8 cellular contexts compared by ENCODE assay signal in the genomic region with DNA sequence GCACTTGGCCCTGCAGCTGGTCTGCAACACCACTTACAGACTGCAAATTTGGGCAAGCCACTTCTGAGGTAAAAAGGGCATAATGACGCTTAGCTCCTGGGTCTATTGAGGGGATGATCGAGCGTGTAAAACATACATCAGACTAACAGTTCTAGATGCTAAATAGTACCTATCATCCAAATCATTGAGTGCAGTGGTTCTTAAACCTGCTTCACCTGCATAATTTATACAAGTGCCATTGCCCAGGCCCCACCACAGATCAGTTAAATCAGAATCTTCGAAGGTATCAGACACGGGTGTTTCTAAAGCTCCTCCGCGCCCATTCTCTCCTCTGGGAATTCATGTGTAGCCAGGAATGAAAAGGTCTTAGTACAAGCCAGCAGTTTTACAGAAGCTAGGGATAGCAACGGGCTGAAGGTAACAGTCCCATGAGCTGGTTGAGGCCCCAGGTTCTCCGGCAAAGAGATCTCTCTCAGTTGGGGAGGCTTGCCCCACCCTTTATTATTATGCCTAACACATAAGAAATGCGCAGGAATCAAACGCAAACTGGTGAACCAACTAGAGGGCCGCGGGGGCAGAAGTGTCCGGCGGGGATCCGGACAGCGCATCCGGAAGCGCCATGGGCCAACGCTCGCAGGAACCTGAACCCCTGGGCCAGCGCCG. TPM values are rescaled to one million over a fixed set of nuclear protein-coding genes. Genes with fewer than 3 reads are reported as not detected.
DNase-seq lines count a peak whose midpoint lies in the region; ATAC-seq and TF ChIP-seq lines count a peak whose summit lies in the region.

No MANE protein-coding gene starts in this region.

- H3K4me3 ChIP-seq in DND-41 (ENCODE audit: low read depth in 1 of 2, low read length in 2 of 2) (peak overlapping the region; percentile 65 to 89), KMS-11 (IDR thresholded peaks at IDR 0.05; ENCODE audit: insufficient read depth, low read depth, low read length) (peak overlapping the region; percentile 65), dorsolateral prefrontal cortex (peak overlapping the region; percentile 57 to 100 (median 88))

- no peaks in the 10 kb centered on the region for H3K9me3 ChIP-seq in DND-41 (ENCODE audit: insufficient read depth, low read length, severe bottlenecking)

- H3K27ac ChIP-seq in DND-41 (ENCODE audit: low read length) (peak overlapping the region; percentile 88), KMS-11 (peak overlapping the region; percentile 28; the same call in 1 of the 2 replicates), dorsolateral prefrontal cortex (peak overlapping the region; percentile 68 to 98 (median 93))

- H3K9me3 Mint-ChIP-seq in neural crest cell, result no peaks in the 10 kb centered on the region

- H3K36me3 Mint-ChIP-seq in neural crest cell (ENCODE audit: low read depth), result no peaks in the 10 kb centered on the region

- no peaks in the 10 kb centered on the region for H3K27me3 Mint-ChIP-seq in neural crest cell (ENCODE audit: low read depth)

- H2AFZ ChIP-seq in DND-41 (ENCODE audit: low read depth, low read length), result peak overlapping the region; percentile 95
- H2AFZ ChIP-seq in KMS-11 (ENCODE audit: low read depth), result peak overlapping the region; percentile 77

- peaks cover 33% of the 10 kb centered on the region for H3K79me2 ChIP-seq in DND-41 (ENCODE audit: insufficient read depth, low read length)
- peaks cover 16% of the 10 kb centered on the region; the same call in 1 of the 2 replicates for H3K79me2 ChIP-seq in KMS-11 (ENCODE audit: insufficient read depth, low read depth)

- H3K9ac ChIP-seq in DND-41 (ENCODE audit: low read depth, low read length), result peak overlapping the region; percentile 78
- H3K9ac ChIP-seq in KMS-11, result peak overlapping the region; percentile 57

- peaks cover 23% of the 10 kb centered on the region for H3K4me1 Mint-ChIP-seq in neural crest cell

- peak overlapping the region; percentile 100 for H3K4me3 Mint-ChIP-seq in neural crest cell

- intact Hi-C loops in dorsolateral prefrontal cortex (cut with DNase I), result loop anchor here in 1 of 2 donors (2.0 kb wide), 1 partner anchor 34 kb away; a partner anchor contains a TSS

- TF ChIP-seq CTCF in DND-41 (IDR thresholded peaks at IDR 0.05; ENCODE audit: borderline replicate concordance, extremely low read depth, low read length, poor library complexity, severe bottlenecking) (no peak), KMS-11 (conservative IDR thresholded peaks at IDR 0.05; ENCODE audit: low read depth, low read length) (no peak), dorsolateral prefrontal cortex (IDR thresholded peaks at IDR 0.05 in 54 of 56, conservative IDR thresholded peaks at IDR 0.05 in 2 of 56; ENCODE audit: low read depth in 1 of 56, partially characterized antibody in 56 of 56) (no peak), neural crest cell (conservative IDR thresholded peaks at IDR 0.05) (no peak)

- ATAC-seq in DND-41 (ENCODE audit: insufficient read depth, low read depth) (peak; percentile 28), GM21526 (IDR thresholded peaks at IDR 0.05; ENCODE audit: low FRiP score, unreplicated experiment) (peak; percentile 30), GM18858 (IDR thresholded peaks at IDR 0.05; ENCODE audit: unreplicated experiment) (no peak)

- H4K20me1 ChIP-seq in DND-41 (ENCODE audit: insufficient read depth, low read length) (peaks cover 13% of the 10 kb centered on the region; the same call in 1 of the 2 replicates), KMS-11 (ENCODE audit: insufficient read depth) (no peaks in the 10 kb centered on the region)

- peak overlapping the region; percentile 81 for H3K4me2 ChIP-seq in DND-41 (ENCODE audit: insufficient read depth, low read length)
- peak overlapping the region; percentile 87 for H3K4me2 ChIP-seq in KMS-11

- H3K27ac Mint-ChIP-seq in neural crest cell (ENCODE audit: unreplicated experiment), result peak overlapping the region; percentile 98

- H3K4me1 ChIP-seq in DND-41 (ENCODE audit: insufficient read depth, low read length) (peaks cover 27% of the 10 kb centered on the region), KMS-11 (ENCODE audit: low read depth, poor library complexity, severe bottlenecking) (peaks cover 21% of the 10 kb centered on the region)

- DNase-seq in DND-41, result no peak
- peak in 1 of 10 donors; percentile 18 for DNase-seq in dorsolateral prefrontal cortex
- DNase-seq in neural crest cell (ENCODE audit: low read depth, low spot score), result no peak
- DNase-seq in amniotic stem cell (lab: John Stamatoyannopoulos, UW), result no peak
- DNase-seq in islet precursor cell, result no peak

- H3K27me3 ChIP-seq in DND-41 (ENCODE audit: insufficient read depth, low read length, poor library complexity) (no peaks in the 10 kb centered on the region), KMS-11 (ENCODE audit: insufficient read depth, low read depth) (no peaks in the 10 kb centered on the region), dorsolateral prefrontal cortex (no peaks in the 10 kb centered on the region)

- peaks cover 21% of the 10 kb centered on the region for H3K36me3 ChIP-seq in DND-41 (ENCODE audit: insufficient read depth, low read length)
- no peaks in the 10 kb centered on the region for H3K36me3 ChIP-seq in KMS-11 (ENCODE audit: insufficient read depth)

RNA-seq across cellular contexts. Expression of a gene that starts 0.7 kb away (rescaled TPM):
- total RNA-seq in dorsolateral prefrontal cortex (10 to 100 TPM; 46.9 to 93.7 (median 73.1) TPM), neural crest cell (67.9 and 75.8 TPM in 2 replicates)

RNA-seq across cellular contexts. Expression of a gene that starts 7.7 kb away (rescaled TPM):
- total RNA-seq in dorsolateral prefrontal cortex, result 10 to 100 TPM in 78 of 120 experiments, 1 to 10 TPM in 42; 5.8 to 22.7 (median 10.9) TPM
- 20.9 and 22.2 TPM in 2 replicates for total RNA-seq in neural crest cell

RNA-seq across cellular contexts. Expression of a gene that starts 10.6 kb away (rescaled TPM):
- 10 to 100 TPM; 11.2 to 51.3 (median 21.9) TPM for total RNA-seq in dorsolateral prefrontal cortex
- total RNA-seq in neural crest cell, result 0.50 and 1.5 TPM in 2 replicates

RNA-seq across cellular contexts. Expression of a gene that starts 17.0 kb away (rescaled TPM):
- total RNA-seq in dorsolateral prefrontal cortex (10 to 100 TPM; 10.2 to 50.7 (median 21.9) TPM), neural crest cell (50.4 and 53.7 TPM in 2 replicates)

RNA-seq across cellular contexts. Expression of a gene that starts 17.5 kb away (rescaled TPM):
- total RNA-seq in dorsolateral prefrontal cortex (10 to 100 TPM in 34 of 120 experiments, 1 to 10 TPM in 86; 2.5 to 33.7 (median 7.4) TPM), neural crest cell (1.1 and 2.1 TPM in 2 replicates)

Comparison
In these comparisons a context has a peak if more than half of its experiments do, and no peak if none do; other contexts are left out.
1. H3K27ac ChIP-seq: peak in every context shown above with its lines; median percentile 93 in dorsolateral prefrontal cortex; 88 in DND-41; 28 in KMS-11.